ENCODE assay signal across 16 cellular contexts in the genomic region with DNA sequence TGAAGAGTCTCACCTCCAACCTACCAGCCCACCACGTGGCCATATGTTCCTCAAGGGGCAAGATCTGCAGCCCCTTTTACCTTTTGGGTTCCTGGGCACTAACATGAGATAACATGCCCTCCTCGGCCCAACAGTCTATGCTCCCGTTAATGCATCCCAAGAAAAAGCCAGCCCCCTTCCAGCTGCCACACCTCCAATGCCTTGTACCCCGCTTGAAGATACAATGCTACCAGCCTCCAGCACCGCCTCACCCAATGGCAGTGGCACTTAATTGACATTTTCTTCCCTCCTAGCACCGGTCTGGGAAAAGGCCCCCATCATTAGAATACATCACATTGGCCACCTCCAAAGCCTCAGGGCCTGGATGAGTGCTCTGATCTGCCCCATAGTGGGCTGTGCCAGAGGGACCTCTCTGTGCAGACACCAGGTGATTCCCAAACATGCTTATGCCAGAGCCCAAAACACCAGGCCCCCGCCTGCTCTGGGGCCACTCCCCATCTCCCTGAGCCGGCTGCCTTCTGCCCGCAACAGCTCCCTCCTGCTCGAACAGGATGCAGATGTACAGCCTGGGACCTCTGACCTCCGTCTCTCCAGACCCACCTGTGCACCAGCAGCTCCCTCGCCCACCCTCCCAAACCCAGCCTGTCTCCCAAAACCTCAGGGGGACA.
"Had no signal": no experiment of that assay in that cellular context is flagged by ENCODE, and none has a peak within 500 bp of the region (broad histone marks: within the 10 kb centered on the region; RNA-seq: fewer than 3 reads in every experiment).

No MANE protein-coding gene starts in this region.

- H3K27ac ChIP-seq: prostate gland, SK-N-MC, suprapubic skin, upper lobe of right lung had no signal

- ATAC-seq: activated T-cell treated with anti-CD3 and anti-CD28 coated beads, Interleukin-2, amount 50 U/mL, for 72 hours; gastroesophageal sphincter; stimulated activated naive CD8-positive, alpha-beta T cell treated with anti-CD3 and anti-CD28 coated beads, Interleukin-15, Interleukin-2, amounts not matched to agents 100 U/mL and 50 U/mL, for 24 hours; upper lobe of right lung had no signal

- H3K27ac Mint-ChIP-seq: activated T-cell treated with anti-CD3 and anti-CD28 coated beads, Interleukin-2, amount 50 U/mL, for 72 hours had no signal

- H3K27me3 ChIP-seq: gastroesophageal sphincter, suprapubic skin, upper lobe of right lung had no signal

- H3K4me3 ChIP-seq: gastroesophageal sphincter, prostate gland, SK-N-MC, suprapubic skin, upper lobe of right lung had no signal

- H3K9me3 ChIP-seq: gastroesophageal sphincter, prostate gland, suprapubic skin, upper lobe of right lung had no signal

- DNase-seq: activated CD4-positive, alpha-beta T cell treated with anti-CD3 and anti-CD28 coated beads, Interleukin-2, amount 50 U/mL, for 48 hours; activated gamma-delta T cell treated with Interleukin-2 at 50 U/mL for 16 hours; activated T-cell treated with anti-CD3 and anti-CD28 coated beads, Interleukin-2, amount 50 U/mL, for 72 hours; cortex of kidney; effector memory CD4-positive, alpha-beta T cell; hippocampal formation; kidney glomerular epithelial cell; occipital lobe; stimulated activated CD4-positive, alpha-beta T cell treated with anti-CD3 and anti-CD28 coated beads, Interleukin-2, amount 100 ng/mL, for 48 hours; stimulated activated naive CD8-positive, alpha-beta T cell treated with anti-CD3 and anti-CD28 coated beads, Interleukin-15, Interleukin-2, amounts not matched to agents 100 U/mL and 50 U/mL, for 24 hours; T-helper 2 cell; upper lobe of right lung had no signal

- H3K4me3 Mint-ChIP-seq: activated T-cell treated with anti-CD3 and anti-CD28 coated beads, Interleukin-2, amount 50 U/mL, for 72 hours had no signal

- H3K9me3 Mint-ChIP-seq: activated T-cell treated with anti-CD3 and anti-CD28 coated beads, Interleukin-2, amount 50 U/mL, for 72 hours had no signal

- H3K36me3 ChIP-seq: prostate gland had no signal
